Comparison of ENCODE assay signal across 17 cellular contexts in genomic region chr2:1923557-1923956, GRCh38.
DNase-seq lines count a peak whose midpoint lies in the region; ATAC-seq and TF ChIP-seq lines count a peak whose summit lies in the region.
"Had no signal": no experiment of that assay in that cellular context is flagged by ENCODE, and none has a peak within 500 bp of the region (broad histone marks: within the 10 kb centered on the region; RNA-seq: fewer than 3 reads in every experiment).

No MANE protein-coding gene starts in this region.

- H3K27ac ChIP-seq in left ventricle myocardium inferior (replicated peaks) = no peak overlapping the region
- H3K27ac ChIP-seq in endodermal cell (ENCODE audit: low read depth, low read length) = no peak overlapping the region
- H3K27ac ChIP-seq in vagina = no peak overlapping the region
- H3K27ac ChIP-seq in tibial nerve = no peak overlapping the region
- H3K27ac ChIP-seq: BLaER1 treated with 17β-estradiol and CSF1 and Interleukin-3, amounts not matched to agents 10 nM and 100 nM had no signal

- H3K9me3 Mint-ChIP-seq in endodermal cell = no peaks in the 10 kb centered on the region
- no peaks in the 10 kb centered on the region for H3K9me3 Mint-ChIP-seq in nephron
- no peaks in the 10 kb centered on the region for H3K9me3 Mint-ChIP-seq in activated T-cell treated with anti-CD3 and anti-CD28 coated beads, Interleukin-2, amount 50 U/mL, for 24 hours
- H3K9me3 Mint-ChIP-seq: CD4-positive, CD25-positive, alpha-beta regulatory T cell; CD8-positive, alpha-beta memory T cell; GM23338 had no signal

- peak; percentile 41 for ATAC-seq in left ventricle myocardium superior
- ATAC-seq: GM23338 had no signal

- WGBS in endodermal cell (ENCODE audit: insufficient coverage in 1 of 2, insufficient read length in 1 of 2), 2 experiments = 85 to 92% methylated on average over 3 of the region's 3 CpGs
- 37 to 42% methylated on average over 3 of the region's 3 CpGs for WGBS in tibial nerve, 2 donors

- H3K27ac Mint-ChIP-seq in endodermal cell = no peak overlapping the region
- peak overlapping the region; percentile 33 to 69 (median 59) for H3K27ac Mint-ChIP-seq in nephron
- no peak overlapping the region for H3K27ac Mint-ChIP-seq in activated T-cell treated with anti-CD3 and anti-CD28 coated beads, Interleukin-2, amount 50 U/mL, for 24 hours
- H3K27ac Mint-ChIP-seq: B cell; CD4-positive, CD25-positive, alpha-beta regulatory T cell; CD8-positive, alpha-beta memory T cell; GM23338 had no signal

- H3K36me3 ChIP-seq in left ventricle myocardium inferior (no peaks in the 10 kb centered on the region), endodermal cell (ENCODE audit: control insufficient read depth, insufficient read depth, low read length) (no peaks in the 10 kb centered on the region), vagina (no peaks in the 10 kb centered on the region), tibial nerve (no peaks in the 10 kb centered on the region)
- H3K36me3 ChIP-seq: BLaER1 treated with 17β-estradiol and CSF1 and Interleukin-3, amounts not matched to agents 10 nM and 100 nM had no signal

- H3K27me3 ChIP-seq in left ventricle myocardium inferior (ENCODE audit: low read depth) = peaks cover 9% of the 10 kb centered on the region
- H3K27me3 ChIP-seq in endodermal cell (ENCODE audit: control insufficient read depth, insufficient read depth, low read length, poor library complexity, severe bottlenecking) = no peaks in the 10 kb centered on the region
- H3K27me3 ChIP-seq in vagina = no peaks in the 10 kb centered on the region
- no peaks in the 10 kb centered on the region for H3K27me3 ChIP-seq in tibial nerve
- H3K27me3 ChIP-seq: BLaER1 treated with 17β-estradiol and CSF1 and Interleukin-3, amounts not matched to agents 10 nM and 100 nM had no signal

- intact Hi-C loops in left ventricle myocardium superior (cut with micrococcal nuclease) (no loop called here), left ventricle myocardium inferior (cut with micrococcal nuclease) (no loop called here), vagina (cut with DNase I) (no loop called here)

- TF ChIP-seq EP300 in tibial nerve (IDR thresholded peaks at IDR 0.05) = no peak

- H3K4me3 ChIP-seq in left ventricle myocardium inferior (no peak overlapping the region), endodermal cell (ENCODE audit: low read length) (no peak overlapping the region), vagina (no peak overlapping the region), tibial nerve (no peak overlapping the region)
- H3K4me3 ChIP-seq: BLaER1 treated with 17β-estradiol and CSF1 and Interleukin-3, amounts not matched to agents 10 nM and 100 nM; GM23338 had no signal

- DNase-seq in left ventricle myocardium superior (no peak), left ventricle myocardium inferior (no peak), endodermal cell (peak; percentile 10), vagina (ENCODE audit: extremely low spot score in 2 of 2) (peak; percentile 52), tibial nerve (ENCODE audit: low spot score in 2 of 2) (no peak)
- DNase-seq in activated T-cell treated with anti-CD3 and anti-CD28 coated beads, Interleukin-2, amount 50 U/mL, for 24 hours = no peak
- DNase-seq: CD4-positive, CD25-positive, alpha-beta regulatory T cell; CD8-positive, alpha-beta memory T cell; COR-L47; DMS153; DMS79; GDM1; HCEC 1CT had no signal

- TF ChIP-seq POLR2A in vagina (IDR thresholded peaks at IDR 0.05) (no peak), tibial nerve (IDR thresholded peaks at IDR 0.05) (no peak)

- no peaks in the 10 kb centered on the region for H3K36me3 Mint-ChIP-seq in endodermal cell (ENCODE audit: low read depth)
- no peaks in the 10 kb centered on the region for H3K36me3 Mint-ChIP-seq in nephron (ENCODE audit: low read depth)
- H3K36me3 Mint-ChIP-seq in activated T-cell treated with anti-CD3 and anti-CD28 coated beads, Interleukin-2, amount 50 U/mL, for 24 hours (ENCODE audit: low read depth) = no peaks in the 10 kb centered on the region
- H3K36me3 Mint-ChIP-seq: CD4-positive, CD25-positive, alpha-beta regulatory T cell; CD8-positive, alpha-beta memory T cell had no signal

- H3K4me1 Mint-ChIP-seq in endodermal cell (peaks cover 17% of the 10 kb centered on the region), nephron (peaks cover 40% of the 10 kb centered on the region)
- no peaks in the 10 kb centered on the region for H3K4me1 Mint-ChIP-seq in activated T-cell treated with anti-CD3 and anti-CD28 coated beads, Interleukin-2, amount 50 U/mL, for 24 hours (ENCODE audit: low read depth)
- H3K4me1 Mint-ChIP-seq: B cell; CD8-positive, alpha-beta memory T cell had no signal

- H3K4me1 ChIP-seq in left ventricle myocardium inferior (no peaks in the 10 kb centered on the region), endodermal cell (ENCODE audit: control insufficient read depth, insufficient read depth, low read length) (no peaks in the 10 kb centered on the region), vagina (no peaks in the 10 kb centered on the region), tibial nerve (peaks cover 0 to 3% (median 0%) of the 10 kb centered on the region in 4 donors)
- H3K4me1 ChIP-seq: BLaER1 treated with 17β-estradiol and CSF1 and Interleukin-3, amounts not matched to agents 10 nM and 100 nM had no signal

- no peak overlapping the region for H3K9ac ChIP-seq in endodermal cell (ENCODE audit: extremely low read depth, low read length, poor library complexity, severe bottlenecking)
- H3K9ac ChIP-seq: BLaER1 treated with 17β-estradiol and CSF1 and Interleukin-3, amounts not matched to agents 10 nM and 100 nM had no signal

- H3K4me3 Mint-ChIP-seq in endodermal cell (no peak overlapping the region), nephron (peak overlapping the region in 1 of 3 experiments; percentile 8)
- no peak overlapping the region for H3K4me3 Mint-ChIP-seq in activated T-cell treated with anti-CD3 and anti-CD28 coated beads, Interleukin-2, amount 50 U/mL, for 24 hours
- H3K4me3 Mint-ChIP-seq: B cell; CD4-positive, CD25-positive, alpha-beta regulatory T cell; CD8-positive, alpha-beta memory T cell; GM23338 had no signal

- H3K9me3 ChIP-seq in left ventricle myocardium inferior (replicated peaks) = no peaks in the 10 kb centered on the region
- H3K9me3 ChIP-seq in endodermal cell (ENCODE audit: control insufficient read depth, low read length) = no peaks in the 10 kb centered on the region
- H3K9me3 ChIP-seq in vagina = no peaks in the 10 kb centered on the region
- no peaks in the 10 kb centered on the region for H3K9me3 ChIP-seq in tibial nerve

- H3K27me3 Mint-ChIP-seq in endodermal cell (ENCODE audit: insufficient read depth) (no peaks in the 10 kb centered on the region), nephron (ENCODE audit: low read depth) (no peaks in the 10 kb centered on the region)
- no peaks in the 10 kb centered on the region for H3K27me3 Mint-ChIP-seq in activated T-cell treated with anti-CD3 and anti-CD28 coated beads, Interleukin-2, amount 50 U/mL, for 24 hours
- H3K27me3 Mint-ChIP-seq: CD4-positive, CD25-positive, alpha-beta regulatory T cell had no signal

- no peak for TF ChIP-seq CTCF in left ventricle myocardium inferior (IDR thresholded peaks at IDR 0.05; ENCODE audit: borderline replicate concordance)
- TF ChIP-seq CTCF in endodermal cell (conservative IDR thresholded peaks at IDR 0.05) = no peak
- no peak for TF ChIP-seq CTCF in nephron (IDR thresholded peaks at IDR 0.05; ENCODE audit: unreplicated experiment in 3 of 3)
- no peak for TF ChIP-seq CTCF in vagina (IDR thresholded peaks at IDR 0.05)
- TF ChIP-seq CTCF in tibial nerve (IDR thresholded peaks at IDR 0.05) = no peak

Comparison
In these comparisons a context has a peak if more than half of its experiments do, and no peak if none do; other contexts are left out.
1. DNase-seq: peak in endodermal cell (single experiment) and vagina (2 of 2); none in left ventricle myocardium superior (single experiment), left ventricle myocardium inferior (single experiment), activated T-cell treated with anti-CD3 and anti-CD28 coated beads, Interleukin-2, amount 50 U/mL, for 24 hours (single experiment) and tibial nerve (0 of 2).
2. H3K27ac Mint-ChIP-seq: peak in nephron (3 of 3); none in endodermal cell (single experiment) and activated T-cell treated with anti-CD3 and anti-CD28 coated beads, Interleukin-2, amount 50 U/mL, for 24 hours (single experiment).